In genomic region chr1:6170116-6170741, GRCh38 we compare ENCODE assay signal across 18 cellular contexts. TPM values are rescaled to one million over a fixed set of nuclear protein-coding genes. Genes with fewer than 3 reads are reported as not detected.
A peak's percentile ranks its signal among the peaks of the same experiment; 100 is the strongest.
DNase-seq lines count a peak whose midpoint lies in the region; ATAC-seq and TF ChIP-seq lines count a peak whose summit lies in the region.
"Had no signal": no experiment of that assay in that cellular context is flagged by ENCODE, and none has a peak within 500 bp of the region (broad histone marks: within the 10 kb centered on the region; RNA-seq: fewer than 3 reads in every experiment).

No MANE protein-coding gene starts in this region.

- DNase-seq in left ventricle myocardium superior = peak; percentile 18
- no peak for DNase-seq in Right ventricle myocardium superior
- DNase-seq in dorsolateral prefrontal cortex = no peak
- peak; percentile 62 for DNase-seq in osteoblast (ENCODE audit: insufficient read length, low spot score, missing footprints)
- no peak for DNase-seq in HuH-7 (ENCODE audit: low spot score)
- DNase-seq in activated CD4-positive, alpha-beta memory T cell treated with anti-CD3 and anti-CD28 coated beads for 36 hours = no peak
- no peak for DNase-seq in natural killer cell
- DNase-seq: AML-193; CD4-positive, CD25-positive, alpha-beta regulatory T cell; CD8-positive, alpha-beta memory T cell; COR-L47; GDM1; IMR-90 had no signal

- H3K27ac ChIP-seq in OCI-LY3 (ENCODE audit: low read length) = no peak overlapping the region
- peak overlapping the region in 58 of 59 donors; percentile 71 to 99 (median 91) for H3K27ac ChIP-seq in dorsolateral prefrontal cortex
- H3K27ac ChIP-seq in osteoblast (ENCODE audit: low read depth, low read length) = no peak overlapping the region
- H3K27ac ChIP-seq: 22Rv1, A549 had no signal

- intact Hi-C loops in left ventricle myocardium superior (cut with micrococcal nuclease) (no loop called here), Right ventricle myocardium superior (cut with DNase I) (loop anchor here (10.0 kb wide), 1 partner anchor 115 kb away; no protein-coding TSS in a partner anchor), dorsolateral prefrontal cortex (cut with DNase I) (no loop called here), natural killer cell (cut with micrococcal nuclease) (no loop called here)
- intact Hi-C loops in activated CD4-positive, alpha-beta memory T cell treated with anti-CD3 and anti-CD28 coated beads for 36 hours (cut with micrococcal nuclease) = no loop called here

- H3K36me3 ChIP-seq in OCI-LY3 (replicated peaks; ENCODE audit: low read depth, low read length) = no peaks in the 10 kb centered on the region
- H3K36me3 ChIP-seq in osteoblast (ENCODE audit: insufficient read depth, low read length) = no peaks in the 10 kb centered on the region
- H3K36me3 ChIP-seq: HAP-1 had no signal

- H3K36me3 Mint-ChIP-seq in activated CD4-positive, alpha-beta memory T cell treated with anti-CD3 and anti-CD28 coated beads for 36 hours = no peaks in the 10 kb centered on the region
- no peaks in the 10 kb centered on the region for H3K36me3 Mint-ChIP-seq in natural killer cell
- H3K36me3 Mint-ChIP-seq: CD4-positive, CD25-positive, alpha-beta regulatory T cell; CD8-positive, alpha-beta memory T cell had no signal

- TF ChIP-seq CTCF in OCI-LY3 (IDR thresholded peaks at IDR 0.05; ENCODE audit: low read depth, low read length) (no peak), dorsolateral prefrontal cortex (IDR thresholded peaks at IDR 0.05 in 54 of 56, conservative IDR thresholded peaks at IDR 0.05 in 2 of 56; ENCODE audit: low read depth in 1 of 56, partially characterized antibody in 56 of 56) (no peak), osteoblast (IDR thresholded peaks at IDR 0.05; ENCODE audit: extremely low read depth, low read depth, low read length) (no peak), natural killer cell (IDR thresholded peaks at IDR 0.05) (no peak)

- peak overlapping the region; percentile 41; the same call in 1 of the 2 replicates for H3K9ac ChIP-seq in OCI-LY3 (ENCODE audit: low read length)

- H3K4me2 ChIP-seq in OCI-LY3 (ENCODE audit: low read length) = peak overlapping the region; percentile 68
- no peak overlapping the region for H3K4me2 ChIP-seq in osteoblast (ENCODE audit: insufficient read depth, low read length)
- H3K4me2 ChIP-seq: A549 had no signal

- no peaks in the 10 kb centered on the region for H4K20me1 ChIP-seq in OCI-LY3 (ENCODE audit: insufficient read depth, low read length)
- H4K20me1 ChIP-seq in osteoblast (ENCODE audit: insufficient read depth, low read length) = no peaks in the 10 kb centered on the region

- no peaks in the 10 kb centered on the region for H3K9me3 Mint-ChIP-seq in activated CD4-positive, alpha-beta memory T cell treated with anti-CD3 and anti-CD28 coated beads for 36 hours
- no peaks in the 10 kb centered on the region for H3K9me3 Mint-ChIP-seq in natural killer cell
- H3K9me3 Mint-ChIP-seq: CD4-positive, CD25-positive, alpha-beta regulatory T cell; CD8-positive, alpha-beta memory T cell had no signal

- H3K27me3 ChIP-seq in OCI-LY3 (ENCODE audit: low read depth, low read length) = no peaks in the 10 kb centered on the region
- H3K27me3 ChIP-seq in dorsolateral prefrontal cortex = peaks cover 0 to 27% (median 0%) of the 10 kb centered on the region in 45 donors
- no peaks in the 10 kb centered on the region for H3K27me3 ChIP-seq in osteoblast (ENCODE audit: insufficient read depth, low read length)

- H3K9me3 ChIP-seq in OCI-LY3 (ENCODE audit: insufficient read depth, low read length) (no peaks in the 10 kb centered on the region), osteoblast (ENCODE audit: low read depth, low read length) (no peaks in the 10 kb centered on the region)
- H3K9me3 ChIP-seq: A549, HAP-1 had no signal

- H3K4me1 ChIP-seq in OCI-LY3 (ENCODE audit: low read length) = peaks cover 13% of the 10 kb centered on the region
- H3K4me1 ChIP-seq in osteoblast (ENCODE audit: insufficient read depth, low read length) = no peaks in the 10 kb centered on the region
- H3K4me1 ChIP-seq: A549, HAP-1 had no signal

- H2AFZ ChIP-seq in OCI-LY3 (ENCODE audit: low read depth, low read length) = no peak overlapping the region; the same call in 1 of the 2 replicates
- no peak overlapping the region for H2AFZ ChIP-seq in osteoblast (ENCODE audit: low read length)

- no peak overlapping the region for H3K27ac Mint-ChIP-seq in activated CD4-positive, alpha-beta memory T cell treated with anti-CD3 and anti-CD28 coated beads for 36 hours
- no peak overlapping the region for H3K27ac Mint-ChIP-seq in natural killer cell
- H3K27ac Mint-ChIP-seq: CD4-positive, CD25-positive, alpha-beta regulatory T cell; CD8-positive, alpha-beta memory T cell had no signal

- no peak overlapping the region for H3K4me3 Mint-ChIP-seq in activated CD4-positive, alpha-beta memory T cell treated with anti-CD3 and anti-CD28 coated beads for 36 hours
- H3K4me3 Mint-ChIP-seq in natural killer cell = no peak overlapping the region
- H3K4me3 Mint-ChIP-seq: CD4-positive, CD25-positive, alpha-beta regulatory T cell; CD8-positive, alpha-beta memory T cell had no signal

- H3K79me2 ChIP-seq in OCI-LY3 (ENCODE audit: low read length) (no peaks in the 10 kb centered on the region), osteoblast (ENCODE audit: insufficient read depth, low read length) (no peaks in the 10 kb centered on the region)

- CTCF ChIA-PET in activated CD4-positive, alpha-beta memory T cell treated with anti-CD3 and anti-CD28 coated beads for 36 hours (lab: Charles Lee) = no interaction called here

- no peak for ATAC-seq in left ventricle myocardium superior
- no peak for ATAC-seq in Right ventricle myocardium superior (ENCODE audit: poor library complexity)
- ATAC-seq in natural killer cell = no peak
- ATAC-seq: K562 had no signal

- POLR2A ChIA-PET in activated CD4-positive, alpha-beta memory T cell treated with anti-CD3 and anti-CD28 coated beads for 36 hours (lab: Charles Lee) = no interaction called here

- peaks cover 11% of the 10 kb centered on the region for H3K27me3 Mint-ChIP-seq in activated CD4-positive, alpha-beta memory T cell treated with anti-CD3 and anti-CD28 coated beads for 36 hours
- H3K27me3 Mint-ChIP-seq in natural killer cell (ENCODE audit: low read depth in 2 of 2) = peaks cover 0 to 5% of the 10 kb centered on the region in 2 donors

- H3K4me3 ChIP-seq in OCI-LY3 (ENCODE audit: low read length) = peak overlapping the region; percentile 62
- H3K4me3 ChIP-seq in dorsolateral prefrontal cortex = peak overlapping the region in 24 of 59 donors; percentile 3 to 46 (median 26)
- no peak overlapping the region for H3K4me3 ChIP-seq in osteoblast (ENCODE audit: insufficient read depth, low read length)
- H3K4me3 ChIP-seq: A549, HAP-1, K562 had no signal

- H3K4me1 Mint-ChIP-seq in activated CD4-positive, alpha-beta memory T cell treated with anti-CD3 and anti-CD28 coated beads for 36 hours (ENCODE audit: low read depth) = no peaks in the 10 kb centered on the region
- no peaks in the 10 kb centered on the region for H3K4me1 Mint-ChIP-seq in natural killer cell
- H3K4me1 Mint-ChIP-seq: CD4-positive, CD25-positive, alpha-beta regulatory T cell; CD8-positive, alpha-beta memory T cell had no signal

RNA-seq across cellular contexts. Expression of gene CHD5, which starts 9.9 kb away (rescaled TPM):
- 0.12 TPM for total RNA-seq in left ventricle myocardium superior
- not detected for total RNA-seq in Right ventricle myocardium superior
- 100 to 1,000 TPM in 111 of 120 experiments, 10 to 100 TPM in 9; 40.0 to 225 (median 141) TPM for total RNA-seq in dorsolateral prefrontal cortex
- total RNA-seq in osteoblast = under 0.01 TPM in 1 of 2 replicates, not detected in the other
- under 1 TPM; 0.38 to 0.51 TPM for total RNA-seq in activated CD4-positive, alpha-beta memory T cell treated with anti-CD3 and anti-CD28 coated beads for 36 hours
- 1 to 10 TPM in 1 of 3 donors, under 1 TPM in 2; 0.34 to 1.2 (median 0.73) TPM for total RNA-seq in natural killer cell
- total RNA-seq: CD4-positive, CD25-positive, alpha-beta regulatory T cell had no signal

RNA-seq across cellular contexts. Expression of gene RPL22, which starts 29.2 kb away (rescaled TPM):
- total RNA-seq in left ventricle myocardium superior = 248 TPM
- total RNA-seq in Right ventricle myocardium superior = 234 TPM
- total RNA-seq in dorsolateral prefrontal cortex = 100 to 1,000 TPM; 111 to 227 (median 176) TPM
- 93.0 and 99.3 TPM in 2 replicates for total RNA-seq in osteoblast
- 100 to 1,000 TPM; 395 to 433 TPM for total RNA-seq in activated CD4-positive, alpha-beta memory T cell treated with anti-CD3 and anti-CD28 coated beads for 36 hours
- total RNA-seq in natural killer cell = 100 to 1,000 TPM; 210 to 239 (median 228) TPM

RNA-seq across cellular contexts. Expression of gene RNF207, which starts 35.7 kb away (rescaled TPM):
- total RNA-seq in left ventricle myocardium superior = 82.3 TPM
- total RNA-seq in Right ventricle myocardium superior = 70.1 TPM
- 10 to 100 TPM in 118 of 120 experiments, 1 to 10 TPM in 2; 7.4 to 42.1 (median 22.0) TPM for total RNA-seq in dorsolateral prefrontal cortex
- total RNA-seq in osteoblast = 10.6 and 42.7 TPM in 2 replicates
- total RNA-seq in activated CD4-positive, alpha-beta memory T cell treated with anti-CD3 and anti-CD28 coated beads for 36 hours = 10 to 100 TPM; 14.7 to 18.4 TPM
- total RNA-seq in natural killer cell = 1 to 10 TPM; 2.1 to 5.5 (median 2.3) TPM

Comparison
In these comparisons a context has a peak if more than half of its experiments do, and no peak if none do; other contexts are left out.
1. DNase-seq: peak in left ventricle myocardium superior (single experiment) and osteoblast (single experiment); none in Right ventricle myocardium superior (single experiment), dorsolateral prefrontal cortex (0 of 10), HuH-7 (single experiment), activated CD4-positive, alpha-beta memory T cell treated with anti-CD3 and anti-CD28 coated beads for 36 hours (single experiment) and natural killer cell (single experiment).
2. H3K27ac ChIP-seq: peak in dorsolateral prefrontal cortex (58 of 59); none in OCI-LY3 (single experiment) and osteoblast (single experiment).
3. RNA of gene CHD5, which starts 9.9 kb away (total RNA-seq): 40.0 to 225 TPM in dorsolateral prefrontal cortex; 0.34 to 1.2 TPM in natural killer cell, 0.38 to 0.51 TPM in activated CD4-positive, alpha-beta memory T cell treated with anti-CD3 and anti-CD28 coated beads for 36 hours, 0.12 TPM in left ventricle myocardium superior (single experiment), not detected in Right ventricle myocardium superior (single experiment) and under 0.01 TPM in osteoblast; every median in the first group is over 10 times any median in the second.